In the genomic region with DNA sequence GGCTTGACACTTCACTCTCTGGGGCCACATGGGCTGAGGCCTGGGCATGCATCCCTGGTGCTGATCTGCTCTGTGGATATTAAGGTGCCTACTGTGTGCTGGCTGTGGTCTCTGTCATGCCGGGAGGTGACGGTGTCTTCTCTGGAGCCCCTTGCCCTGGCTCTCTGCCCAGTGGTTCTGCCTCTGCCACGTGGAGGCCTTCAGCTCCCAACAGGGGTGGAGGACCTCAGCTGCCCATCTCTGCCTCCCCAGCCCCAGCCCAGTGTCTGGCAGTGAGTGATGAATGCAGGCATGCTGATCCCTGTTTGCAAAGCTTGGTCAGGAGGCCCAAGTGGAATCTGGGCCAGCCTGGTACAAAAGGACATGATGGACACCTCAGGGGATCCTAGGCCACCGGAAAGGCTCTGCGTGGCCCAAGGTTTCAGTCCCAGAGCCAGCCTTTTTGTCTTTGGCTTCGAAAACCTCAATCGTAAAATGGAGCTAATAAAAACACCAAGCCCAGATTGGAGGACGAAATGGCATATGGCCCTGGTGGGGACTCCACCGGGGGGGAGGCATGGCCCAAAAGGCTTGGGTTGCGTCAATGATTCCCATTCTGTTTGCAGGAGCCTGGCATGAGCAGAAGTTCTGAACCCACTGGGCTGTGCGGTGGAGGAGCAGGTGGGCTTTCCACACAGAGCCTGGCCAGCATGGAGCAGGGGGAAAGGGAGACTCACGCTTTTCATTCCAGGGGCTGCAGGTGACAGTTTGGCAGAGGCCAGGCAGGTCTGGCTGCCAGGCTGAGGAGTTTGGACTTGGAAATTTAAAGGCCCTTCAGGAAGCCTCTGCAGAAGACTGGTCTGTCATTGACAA, we compare ENCODE assay signal across 17 cellular contexts. TPM values are rescaled to one million over a fixed set of nuclear protein-coding genes. Genes with fewer than 3 reads are reported as not detected.
DNase-seq lines count a peak whose midpoint lies in the region; ATAC-seq and TF ChIP-seq lines count a peak whose summit lies in the region.
"Had no signal": no experiment of that assay in that cellular context is flagged by ENCODE, and none has a peak within 500 bp of the region (broad histone marks: within the 10 kb centered on the region; RNA-seq: fewer than 3 reads in every experiment).

No MANE protein-coding gene starts in this region.

- H3K27me3 Mint-ChIP-seq in activated T-cell treated with anti-CD3 and anti-CD28 coated beads, Interleukin-2, amount 50 U/mL, for 24 hours: no peaks in the 10 kb centered on the region
- no peaks in the 10 kb centered on the region for H3K27me3 Mint-ChIP-seq in endodermal cell (ENCODE audit: insufficient read depth)
- H3K27me3 Mint-ChIP-seq in stimulated activated memory B cell treated with anti-CD40 and anti-IgM and Interleukin-4, amounts not matched to agents 10 μg/mL and 1 μg/mL and 100 μg/mL, for 72 hours: no peaks in the 10 kb centered on the region

- H2AFZ ChIP-seq in OCI-LY1 (ENCODE audit: low read length): no peak overlapping the region

- H3K4me1 ChIP-seq in OCI-LY1 (ENCODE audit: insufficient read depth, low read length, severe bottlenecking) (peaks cover 69% of the 10 kb centered on the region), endodermal cell (ENCODE audit: control insufficient read depth, insufficient read depth, low read length) (no peaks in the 10 kb centered on the region)
- H3K4me1 ChIP-seq: pancreas had no signal

- H4K20me1 ChIP-seq in OCI-LY1 (ENCODE audit: insufficient read depth, low read length): no peaks in the 10 kb centered on the region

- H3K36me3 ChIP-seq in OCI-LY1 (ENCODE audit: insufficient read depth, low read length) (no peaks in the 10 kb centered on the region), endodermal cell (ENCODE audit: control insufficient read depth, insufficient read depth, low read length) (no peaks in the 10 kb centered on the region)
- H3K36me3 ChIP-seq: heart right ventricle, pancreas had no signal

- H3K9me2 ChIP-seq in OCI-LY1 (ENCODE audit: low read depth, low read length): no peaks in the 10 kb centered on the region

- WGBS in endodermal cell (ENCODE audit: insufficient coverage in 1 of 2, insufficient read length in 1 of 2), 2 experiments: 93 to 97% methylated on average over 5 to 12 of the region's 12 CpGs

- H3K4me1 Mint-ChIP-seq in activated T-cell treated with anti-CD3 and anti-CD28 coated beads, Interleukin-2, amount 50 U/mL, for 24 hours (ENCODE audit: low read depth): peaks cover 37% of the 10 kb centered on the region
- peaks cover 3% of the 10 kb centered on the region for H3K4me1 Mint-ChIP-seq in endodermal cell
- H3K4me1 Mint-ChIP-seq in stimulated activated memory B cell treated with anti-CD40 and anti-IgM and Interleukin-4, amounts not matched to agents 10 μg/mL and 1 μg/mL and 100 μg/mL, for 72 hours: peaks cover 49% of the 10 kb centered on the region

- no peaks in the 10 kb centered on the region for H3K79me2 ChIP-seq in OCI-LY1 (ENCODE audit: insufficient read depth, low read length)

- H3K4me2 ChIP-seq in OCI-LY1 (ENCODE audit: low read length): peak overlapping the region; percentile 52; the same call in 1 of the 2 replicates
- H3K4me2 ChIP-seq: smooth muscle cell had no signal

- no peaks in the 10 kb centered on the region for H3K36me3 Mint-ChIP-seq in activated T-cell treated with anti-CD3 and anti-CD28 coated beads, Interleukin-2, amount 50 U/mL, for 24 hours (ENCODE audit: low read depth)
- no peaks in the 10 kb centered on the region for H3K36me3 Mint-ChIP-seq in endodermal cell (ENCODE audit: low read depth)
- no peaks in the 10 kb centered on the region for H3K36me3 Mint-ChIP-seq in stimulated activated memory B cell treated with anti-CD40 and anti-IgM and Interleukin-4, amounts not matched to agents 10 μg/mL and 1 μg/mL and 100 μg/mL, for 72 hours

- H3F3A ChIP-seq in OCI-LY1 (ENCODE audit: insufficient read depth, low read length): no peaks in the 10 kb centered on the region

- ATAC-seq in stimulated activated memory B cell treated with anti-CD40 and anti-IgM and Interleukin-4, amounts not matched to agents 10 μg/mL and 1 μg/mL and 100 μg/mL, for 72 hours: no peak
- no peak for ATAC-seq in GM18858 (IDR thresholded peaks at IDR 0.05; ENCODE audit: unreplicated experiment)
- no peak for ATAC-seq in HG03442 (IDR thresholded peaks at IDR 0.05; ENCODE audit: unreplicated experiment)
- ATAC-seq: heart right ventricle had no signal

- H3K27ac ChIP-seq in OCI-LY1 (ENCODE audit: low read depth, low read length, poor library complexity, severe bottlenecking) (peak overlapping the region; percentile 100), endodermal cell (ENCODE audit: low read depth, low read length) (no peak overlapping the region)

- H3K9me3 ChIP-seq in OCI-LY1 (ENCODE audit: low read length) (no peaks in the 10 kb centered on the region), endodermal cell (ENCODE audit: control insufficient read depth, low read length) (no peaks in the 10 kb centered on the region)
- H3K9me3 ChIP-seq: heart right ventricle, pancreas had no signal

- H3K27me3 ChIP-seq in OCI-LY1 (ENCODE audit: insufficient read depth, low read length) (no peaks in the 10 kb centered on the region), endodermal cell (ENCODE audit: control insufficient read depth, insufficient read depth, low read length, poor library complexity, severe bottlenecking) (no peaks in the 10 kb centered on the region)
- H3K27me3 ChIP-seq: heart right ventricle, pancreas had no signal

- H3K4me3 Mint-ChIP-seq in activated T-cell treated with anti-CD3 and anti-CD28 coated beads, Interleukin-2, amount 50 U/mL, for 24 hours: no peak overlapping the region
- H3K4me3 Mint-ChIP-seq in endodermal cell: no peak overlapping the region
- H3K4me3 Mint-ChIP-seq in stimulated activated memory B cell treated with anti-CD40 and anti-IgM and Interleukin-4, amounts not matched to agents 10 μg/mL and 1 μg/mL and 100 μg/mL, for 72 hours: no peak overlapping the region
- H3K4me3 Mint-ChIP-seq: activated naive CD4-positive, alpha-beta T cell treated with anti-CD3 and anti-CD28 coated beads for 36 hours had no signal

- no peaks in the 10 kb centered on the region for H3K9me3 Mint-ChIP-seq in activated T-cell treated with anti-CD3 and anti-CD28 coated beads, Interleukin-2, amount 50 U/mL, for 24 hours
- no peaks in the 10 kb centered on the region for H3K9me3 Mint-ChIP-seq in endodermal cell
- H3K9me3 Mint-ChIP-seq in stimulated activated memory B cell treated with anti-CD40 and anti-IgM and Interleukin-4, amounts not matched to agents 10 μg/mL and 1 μg/mL and 100 μg/mL, for 72 hours: no peaks in the 10 kb centered on the region
- H3K9me3 Mint-ChIP-seq: activated naive CD4-positive, alpha-beta T cell treated with anti-CD3 and anti-CD28 coated beads for 36 hours had no signal

- no peak overlapping the region for H3K4me3 ChIP-seq in OCI-LY1 (ENCODE audit: low read depth, low read length, poor library complexity, severe bottlenecking)
- no peak overlapping the region for H3K4me3 ChIP-seq in endodermal cell (ENCODE audit: low read length)
- H3K4me3 ChIP-seq: heart right ventricle, pancreas, smooth muscle cell had no signal

- peak; percentile 11 for DNase-seq in activated T-cell treated with anti-CD3 and anti-CD28 coated beads, Interleukin-2, amount 50 U/mL, for 1 hour
- no peak for DNase-seq in activated T-cell treated with anti-CD3 and anti-CD28 coated beads, Interleukin-2, amount 50 U/mL, for 24 hours
- peak; percentile 34 for DNase-seq in endodermal cell
- no peak for DNase-seq in NCI-H1417 (lab: John Stamatoyannopoulos, UW)
- DNase-seq: activated naive CD4-positive, alpha-beta T cell treated with anti-CD3 and anti-CD28 coated beads for 36 hours; GF-D8; midbrain; NCI-H2081 treated with DMSO at 0.1 percent for 48 hours; NCI-H774; stimulated activated naive CD4-positive, alpha-beta T cell treated with Interleukin-2 at 50 U/mL for 16 hours had no signal

- H3K9ac ChIP-seq in OCI-LY1 (ENCODE audit: low read length): peak overlapping the region; percentile 62; the same call in 1 of the 2 replicates
- no peak overlapping the region for H3K9ac ChIP-seq in endodermal cell (ENCODE audit: extremely low read depth, low read length, poor library complexity, severe bottlenecking)

- no peak overlapping the region for H3K27ac Mint-ChIP-seq in activated T-cell treated with anti-CD3 and anti-CD28 coated beads, Interleukin-2, amount 50 U/mL, for 24 hours
- H3K27ac Mint-ChIP-seq in endodermal cell: no peak overlapping the region
- H3K27ac Mint-ChIP-seq in stimulated activated memory B cell treated with anti-CD40 and anti-IgM and Interleukin-4, amounts not matched to agents 10 μg/mL and 1 μg/mL and 100 μg/mL, for 72 hours: peak overlapping the region; percentile 84
- H3K27ac Mint-ChIP-seq: activated naive CD4-positive, alpha-beta T cell treated with anti-CD3 and anti-CD28 coated beads for 36 hours had no signal

- TF ChIP-seq CTCF in OCI-LY1 (IDR thresholded peaks at IDR 0.05; ENCODE audit: low read length) (no peak), endodermal cell (conservative IDR thresholded peaks at IDR 0.05) (no peak)

RNA-seq across cellular contexts. Expression of a gene that starts 54.7 kb away (rescaled TPM):
- 10 to 100 TPM; 18.7 to 18.9 TPM for total RNA-seq in endodermal cell
- 58.0 TPM for polyA plus RNA-seq in endodermal cell (2013, experiment 1 of 2)
- 51.5 TPM for polyA plus RNA-seq in endodermal cell (2013, experiment 2 of 2)

Comparison
In these comparisons a context has a peak if more than half of its experiments do, and no peak if none do; other contexts are left out.
1. DNase-seq: peak in activated T-cell treated with anti-CD3 and anti-CD28 coated beads, Interleukin-2, amount 50 U/mL, for 1 hour (single experiment) and endodermal cell (single experiment); none in activated T-cell treated with anti-CD3 and anti-CD28 coated beads, Interleukin-2, amount 50 U/mL, for 24 hours (single experiment) and NCI-H1417 (0 of 3).